Comparison of ENCODE assay signal across 1 cellular context in the genomic region with DNA sequence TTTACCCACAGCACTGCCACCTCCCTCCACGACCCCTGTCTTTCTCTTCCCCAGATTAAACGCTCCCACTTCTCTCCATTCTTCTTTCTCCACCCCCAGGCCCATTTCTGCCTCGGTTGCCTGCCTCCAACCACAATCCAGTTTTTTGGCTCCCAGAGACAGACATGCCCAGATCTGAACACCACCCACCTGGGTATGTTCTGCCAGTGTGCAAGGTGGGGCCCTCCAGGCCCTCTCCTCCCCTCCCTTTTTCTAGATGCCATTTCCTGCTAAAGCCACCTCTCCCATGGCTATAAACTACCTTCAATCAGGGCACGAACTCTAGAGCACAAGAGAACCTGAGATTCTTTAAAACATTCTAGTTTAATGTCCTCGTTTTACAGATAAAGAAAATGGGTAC.
TF ChIP-seq lines count a peak whose summit lies in the region.

No MANE protein-coding gene starts in this region.

TF ChIP-seq in WTC11, 78 proteins besides CTCF, POLR2A, EP300 and RAD21 (continued from another document):
- TF ChIP-seq, protein P1, sequence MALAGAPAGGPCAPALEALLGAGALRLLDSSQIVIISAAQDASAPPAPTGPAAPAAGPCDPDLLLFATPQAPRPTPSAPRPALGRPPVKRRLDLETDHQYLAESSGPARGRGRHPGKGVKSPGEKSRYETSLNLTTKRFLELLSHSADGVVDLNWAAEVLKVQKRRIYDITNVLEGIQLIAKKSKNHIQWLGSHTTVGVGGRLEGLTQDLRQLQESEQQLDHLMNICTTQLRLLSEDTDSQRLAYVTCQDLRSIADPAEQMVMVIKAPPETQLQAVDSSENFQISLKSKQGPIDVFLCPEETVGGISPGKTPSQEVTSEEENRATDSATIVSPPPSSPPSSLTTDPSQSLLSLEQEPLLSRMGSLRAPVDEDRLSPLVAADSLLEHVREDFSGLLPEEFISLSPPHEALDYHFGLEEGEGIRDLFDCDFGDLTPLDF (CRISPR knock-in tag; IDR thresholded peaks at IDR 0.05): no peak
- TF ChIP-seq, protein P2, sequence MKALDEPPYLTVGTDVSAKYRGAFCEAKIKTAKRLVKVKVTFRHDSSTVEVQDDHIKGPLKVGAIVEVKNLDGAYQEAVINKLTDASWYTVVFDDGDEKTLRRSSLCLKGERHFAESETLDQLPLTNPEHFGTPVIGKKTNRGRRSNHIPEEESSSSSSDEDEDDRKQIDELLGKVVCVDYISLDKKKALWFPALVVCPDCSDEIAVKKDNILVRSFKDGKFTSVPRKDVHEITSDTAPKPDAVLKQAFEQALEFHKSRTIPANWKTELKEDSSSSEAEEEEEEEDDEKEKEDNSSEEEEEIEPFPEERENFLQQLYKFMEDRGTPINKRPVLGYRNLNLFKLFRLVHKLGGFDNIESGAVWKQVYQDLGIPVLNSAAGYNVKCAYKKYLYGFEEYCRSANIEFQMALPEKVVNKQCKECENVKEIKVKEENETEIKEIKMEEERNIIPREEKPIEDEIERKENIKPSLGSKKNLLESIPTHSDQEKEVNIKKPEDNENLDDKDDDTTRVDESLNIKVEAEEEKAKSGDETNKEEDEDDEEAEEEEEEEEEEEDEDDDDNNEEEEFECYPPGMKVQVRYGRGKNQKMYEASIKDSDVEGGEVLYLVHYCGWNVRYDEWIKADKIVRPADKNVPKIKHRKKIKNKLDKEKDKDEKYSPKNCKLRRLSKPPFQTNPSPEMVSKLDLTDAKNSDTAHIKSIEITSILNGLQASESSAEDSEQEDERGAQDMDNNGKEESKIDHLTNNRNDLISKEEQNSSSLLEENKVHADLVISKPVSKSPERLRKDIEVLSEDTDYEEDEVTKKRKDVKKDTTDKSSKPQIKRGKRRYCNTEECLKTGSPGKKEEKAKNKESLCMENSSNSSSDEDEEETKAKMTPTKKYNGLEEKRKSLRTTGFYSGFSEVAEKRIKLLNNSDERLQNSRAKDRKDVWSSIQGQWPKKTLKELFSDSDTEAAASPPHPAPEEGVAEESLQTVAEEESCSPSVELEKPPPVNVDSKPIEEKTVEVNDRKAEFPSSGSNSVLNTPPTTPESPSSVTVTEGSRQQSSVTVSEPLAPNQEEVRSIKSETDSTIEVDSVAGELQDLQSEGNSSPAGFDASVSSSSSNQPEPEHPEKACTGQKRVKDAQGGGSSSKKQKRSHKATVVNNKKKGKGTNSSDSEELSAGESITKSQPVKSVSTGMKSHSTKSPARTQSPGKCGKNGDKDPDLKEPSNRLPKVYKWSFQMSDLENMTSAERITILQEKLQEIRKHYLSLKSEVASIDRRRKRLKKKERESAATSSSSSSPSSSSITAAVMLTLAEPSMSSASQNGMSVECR (CRISPR knock-in tag; IDR thresholded peaks at IDR 0.05; ENCODE audit: borderline replicate concordance): no peak
- TF ChIP-seq ZNF232 (CRISPR knock-in tag; IDR thresholded peaks at IDR 0.05): no peak
- TF ChIP-seq, protein P3, sequence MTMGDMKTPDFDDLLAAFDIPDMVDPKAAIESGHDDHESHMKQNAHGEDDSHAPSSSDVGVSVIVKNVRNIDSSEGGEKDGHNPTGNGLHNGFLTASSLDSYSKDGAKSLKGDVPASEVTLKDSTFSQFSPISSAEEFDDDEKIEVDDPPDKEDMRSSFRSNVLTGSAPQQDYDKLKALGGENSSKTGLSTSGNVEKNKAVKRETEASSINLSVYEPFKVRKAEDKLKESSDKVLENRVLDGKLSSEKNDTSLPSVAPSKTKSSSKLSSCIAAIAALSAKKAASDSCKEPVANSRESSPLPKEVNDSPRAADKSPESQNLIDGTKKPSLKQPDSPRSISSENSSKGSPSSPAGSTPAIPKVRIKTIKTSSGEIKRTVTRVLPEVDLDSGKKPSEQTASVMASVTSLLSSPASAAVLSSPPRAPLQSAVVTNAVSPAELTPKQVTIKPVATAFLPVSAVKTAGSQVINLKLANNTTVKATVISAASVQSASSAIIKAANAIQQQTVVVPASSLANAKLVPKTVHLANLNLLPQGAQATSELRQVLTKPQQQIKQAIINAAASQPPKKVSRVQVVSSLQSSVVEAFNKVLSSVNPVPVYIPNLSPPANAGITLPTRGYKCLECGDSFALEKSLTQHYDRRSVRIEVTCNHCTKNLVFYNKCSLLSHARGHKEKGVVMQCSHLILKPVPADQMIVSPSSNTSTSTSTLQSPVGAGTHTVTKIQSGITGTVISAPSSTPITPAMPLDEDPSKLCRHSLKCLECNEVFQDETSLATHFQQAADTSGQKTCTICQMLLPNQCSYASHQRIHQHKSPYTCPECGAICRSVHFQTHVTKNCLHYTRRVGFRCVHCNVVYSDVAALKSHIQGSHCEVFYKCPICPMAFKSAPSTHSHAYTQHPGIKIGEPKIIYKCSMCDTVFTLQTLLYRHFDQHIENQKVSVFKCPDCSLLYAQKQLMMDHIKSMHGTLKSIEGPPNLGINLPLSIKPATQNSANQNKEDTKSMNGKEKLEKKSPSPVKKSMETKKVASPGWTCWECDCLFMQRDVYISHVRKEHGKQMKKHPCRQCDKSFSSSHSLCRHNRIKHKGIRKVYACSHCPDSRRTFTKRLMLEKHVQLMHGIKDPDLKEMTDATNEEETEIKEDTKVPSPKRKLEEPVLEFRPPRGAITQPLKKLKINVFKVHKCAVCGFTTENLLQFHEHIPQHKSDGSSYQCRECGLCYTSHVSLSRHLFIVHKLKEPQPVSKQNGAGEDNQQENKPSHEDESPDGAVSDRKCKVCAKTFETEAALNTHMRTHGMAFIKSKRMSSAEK (CRISPR knock-in tag; IDR thresholded peaks at IDR 0.05; ENCODE audit: borderline replicate concordance): no peak
- TF ChIP-seq, protein P4, sequence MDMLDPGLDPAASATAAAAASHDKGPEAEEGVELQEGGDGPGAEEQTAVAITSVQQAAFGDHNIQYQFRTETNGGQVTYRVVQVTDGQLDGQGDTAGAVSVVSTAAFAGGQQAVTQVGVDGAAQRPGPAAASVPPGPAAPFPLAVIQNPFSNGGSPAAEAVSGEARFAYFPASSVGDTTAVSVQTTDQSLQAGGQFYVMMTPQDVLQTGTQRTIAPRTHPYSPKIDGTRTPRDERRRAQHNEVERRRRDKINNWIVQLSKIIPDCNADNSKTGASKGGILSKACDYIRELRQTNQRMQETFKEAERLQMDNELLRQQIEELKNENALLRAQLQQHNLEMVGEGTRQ (CRISPR knock-in tag; IDR thresholded peaks at IDR 0.05): no peak
- TF ChIP-seq ETV6 (CRISPR knock-in tag; IDR thresholded peaks at IDR 0.05): no peak
- TF ChIP-seq, protein P5, sequence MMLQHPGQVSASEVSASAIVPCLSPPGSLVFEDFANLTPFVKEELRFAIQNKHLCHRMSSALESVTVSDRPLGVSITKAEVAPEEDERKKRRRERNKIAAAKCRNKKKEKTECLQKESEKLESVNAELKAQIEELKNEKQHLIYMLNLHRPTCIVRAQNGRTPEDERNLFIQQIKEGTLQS (CRISPR knock-in tag; conservative IDR thresholded peaks at IDR 0.05): no peak
- TF ChIP-seq TEAD4 (CRISPR knock-in tag; IDR thresholded peaks at IDR 0.05): no peak
